In genomic region chr2:12244070-12244469, GRCh38 we compare ENCODE assay signal across 17 cellular contexts.
DNase-seq lines count a peak whose midpoint lies in the region; ATAC-seq and TF ChIP-seq lines count a peak whose summit lies in the region.
"Had no signal": no experiment of that assay in that cellular context is flagged by ENCODE, and none has a peak within 500 bp of the region (broad histone marks: within the 10 kb centered on the region; RNA-seq: fewer than 3 reads in every experiment).

No MANE protein-coding gene starts in this region.

- intact Hi-C loops in PC-3 (cut with micrococcal nuclease) = no loop called here

- ATAC-seq in PC-3 (no peak), HG03571 (IDR thresholded peaks at IDR 0.05; ENCODE audit: unreplicated experiment) (no peak), upper lobe of left lung (ENCODE audit: low FRiP score in 2 of 2) (no peak)

- H3K4me2 ChIP-seq in PC-3 (ENCODE audit: low read length) = no peak overlapping the region

- BruUV-seq in PC-3 (replicated peaks; lab: Mats Ljungman, UMichigan) = no TSS peak

- no peak overlapping the region for H3K27ac ChIP-seq in PC-3 (ENCODE audit: low read length)
- no peak overlapping the region for H3K27ac ChIP-seq in upper lobe of left lung

- POLR2A ChIA-PET in PC-3 (lab: Charles Lee; ENCODE audit: unreplicated experiment) = no interaction called here

- TF ChIP-seq CTCF in PC-3 (conservative IDR thresholded peaks at IDR 0.05; ENCODE audit: low read depth, low read length) (no peak), choroid plexus epithelial cell (conservative IDR thresholded peaks at IDR 0.05; ENCODE audit: low read depth, low read length) (no peak), upper lobe of left lung (IDR thresholded peaks at IDR 0.05) (no peak)

- H2AFZ ChIP-seq in PC-3 (ENCODE audit: low read length) = no peak overlapping the region

- H3K79me2 ChIP-seq in PC-3 (ENCODE audit: low read length) = no peaks in the 10 kb centered on the region

- H3K4me3 ChIP-seq in PC-3 (ENCODE audit: low read length) (no peak overlapping the region), choroid plexus epithelial cell (ENCODE audit: low read depth, low read length) (no peak overlapping the region), upper lobe of left lung (no peak overlapping the region)

- H3K4me1 ChIP-seq in PC-3 (ENCODE audit: insufficient read depth, low read length) = no peaks in the 10 kb centered on the region
- H3K4me1 ChIP-seq in upper lobe of left lung = no peaks in the 10 kb centered on the region

- no peak for TF ChIP-seq EP300 in upper lobe of left lung (IDR thresholded peaks at IDR 0.05)

- TF ChIP-seq POLR2A in upper lobe of left lung (IDR thresholded peaks at IDR 0.05) = no peak

- 27 to 50% methylated on average over 2 to 3 of the region's 3 CpGs for WGBS in upper lobe of left lung, 2 donors

- no peak overlapping the region for H3K9ac ChIP-seq in PC-3 (ENCODE audit: low read length)

- H3K27me3 ChIP-seq in PC-3 (ENCODE audit: low read length) (no peaks in the 10 kb centered on the region), upper lobe of left lung (no peaks in the 10 kb centered on the region)

- H4K20me1 ChIP-seq in PC-3 (ENCODE audit: low read length) = no peaks in the 10 kb centered on the region

- H3K9me3 ChIP-seq in PC-3 (ENCODE audit: low read length) (no peaks in the 10 kb centered on the region), upper lobe of left lung (no peaks in the 10 kb centered on the region)

- DNase-seq in EL = peak; percentile 47
- peak; percentile 4 for DNase-seq in PC-3
- DNase-seq in choroid plexus epithelial cell (ENCODE audit: low read depth) = peak; percentile 57
- peak; percentile 62 for DNase-seq in kidney glomerular epithelial cell (lab: John Stamatoyannopoulos, UW)
- no peak for DNase-seq in SK-N-DZ (ENCODE audit: low spot score)
- DNase-seq in upper lobe of left lung = no peak
- no peak for DNase-seq in NCI-H2081 (lab: John Stamatoyannopoulos, UW)
- DNase-seq: Calu3; CD4-positive, alpha-beta T cell; DMS79; H7; KG1; NCI-H1092 treated with DMSO at 0.1 percent for 48 hours; NCI-H187; NCI-H774; Right ventricle myocardium superior had no signal

- H3K9me2 ChIP-seq in PC-3 (replicated peaks; ENCODE audit: low read length) = no peaks in the 10 kb centered on the region

- H3K36me3 ChIP-seq in PC-3 (ENCODE audit: low read depth, low read length) = no peaks in the 10 kb centered on the region
- H3K36me3 ChIP-seq in upper lobe of left lung = no peaks in the 10 kb centered on the region

- no peaks in the 10 kb centered on the region for H3F3A ChIP-seq in PC-3 (ENCODE audit: low read length, unreplicated experiment)

- CTCF ChIA-PET in PC-3 (lab: Charles Lee) = no interaction called here

Comparison
In these comparisons a context has a peak if more than half of its experiments do, and no peak if none do; other contexts are left out.
1. DNase-seq: peak in EL (single experiment), PC-3 (single experiment), choroid plexus epithelial cell (single experiment) and kidney glomerular epithelial cell (single experiment); none in SK-N-DZ (single experiment), upper lobe of left lung (0 of 2) and NCI-H2081 (0 of 2).